ENCODE assay signal across 1 cellular context in genomic region chr3:8867646-8868045, GRCh38.
TF ChIP-seq lines count a peak whose summit lies in the region.

No MANE protein-coding gene starts in this region.

TF ChIP-seq in IMR-90, 13 proteins besides CTCF, POLR2A, EP300 and RAD21 (continued from another document):
- TF ChIP-seq, protein P1, sequence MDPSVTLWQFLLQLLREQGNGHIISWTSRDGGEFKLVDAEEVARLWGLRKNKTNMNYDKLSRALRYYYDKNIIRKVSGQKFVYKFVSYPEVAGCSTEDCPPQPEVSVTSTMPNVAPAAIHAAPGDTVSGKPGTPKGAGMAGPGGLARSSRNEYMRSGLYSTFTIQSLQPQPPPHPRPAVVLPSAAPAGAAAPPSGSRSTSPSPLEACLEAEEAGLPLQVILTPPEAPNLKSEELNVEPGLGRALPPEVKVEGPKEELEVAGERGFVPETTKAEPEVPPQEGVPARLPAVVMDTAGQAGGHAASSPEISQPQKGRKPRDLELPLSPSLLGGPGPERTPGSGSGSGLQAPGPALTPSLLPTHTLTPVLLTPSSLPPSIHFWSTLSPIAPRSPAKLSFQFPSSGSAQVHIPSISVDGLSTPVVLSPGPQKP (IDR thresholded peaks at IDR 0.05; ENCODE audit: borderline replicate concordance, low read depth, low read length): no peak
- TF ChIP-seq RFX5 (IDR thresholded peaks at IDR 0.05; ENCODE audit: low read depth, low read length) (no peak), SMC3 (IDR thresholded peaks at IDR 0.05; ENCODE audit: low read depth, low read length) (no peak)
